32 cellular contexts compared by ENCODE assay signal in the genomic region with DNA sequence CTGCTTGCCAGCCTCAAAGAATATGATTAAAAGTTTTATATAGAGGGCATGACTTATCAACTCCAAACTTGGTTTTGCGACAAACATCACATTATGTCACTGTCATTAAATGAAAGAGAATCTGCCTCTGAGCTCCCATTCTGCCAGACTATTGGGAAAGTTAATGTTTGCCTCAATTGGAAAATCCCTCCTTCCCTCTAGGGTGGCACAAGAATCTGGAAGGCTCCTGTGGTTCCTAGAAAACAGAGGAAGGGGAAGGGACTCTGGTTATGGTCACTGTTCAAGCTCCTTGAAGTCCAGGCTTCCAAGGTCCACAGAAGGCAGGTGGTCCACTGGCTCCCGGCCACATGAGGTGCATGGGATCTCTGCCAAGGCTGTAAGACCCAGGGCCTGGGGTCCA.
"Had no signal": no experiment of that assay in that cellular context is flagged by ENCODE, and none has a peak within 500 bp of the region (broad histone marks: within the 10 kb centered on the region; RNA-seq: fewer than 3 reads in every experiment).

No MANE protein-coding gene starts in this region.

- H3K4me1 ChIP-seq: breast epithelium, colonic mucosa had no signal

- H3K4me1 Mint-ChIP-seq: activated naive CD8-positive, alpha-beta T cell treated with anti-CD3 and anti-CD28 coated beads, Interleukin-2, amount 10 ng/mL, durations not matched to agents 7 days and 5 days; brain; endodermal cell had no signal

- H3K9me3 ChIP-seq: ascending aorta, breast epithelium, colonic mucosa had no signal

- H3K27me3 Mint-ChIP-seq: activated CD4-positive, alpha-beta memory T cell treated with anti-CD3 and anti-CD28 coated beads for 36 hours; activated CD4-positive, alpha-beta T cell treated with anti-CD3 and anti-CD28 coated beads for 36 hours; activated CD4-positive, alpha-beta T cell treated with anti-CD3 and anti-CD28 coated beads, Interleukin-2, amount 10 ng/mL, durations not matched to agents 24 days and 14 days; T-helper 17 cell had no signal

- DNase-seq: activated CD4-positive, alpha-beta memory T cell treated with anti-CD3 and anti-CD28 coated beads for 36 hours; activated CD4-positive, alpha-beta T cell treated with anti-CD3 and anti-CD28 coated beads for 36 hours; activated CD4-positive, alpha-beta T cell treated with anti-CD3 and anti-CD28 coated beads, Interleukin-2, amount 10 ng/mL, durations not matched to agents 24 days and 14 days; activated CD4-positive, CD25-positive, alpha-beta regulatory T cell; activated CD4-positive, CD25-positive, alpha-beta regulatory T cell treated with anti-CD3 and anti-CD28 coated beads, Interleukin-2, amount 50 U/mL, for 72 hours; activated CD8-positive, alpha-beta memory T cell treated with anti-CD3 and anti-CD28 coated beads, Interleukin-2, amount 10 ng/mL, durations not matched to agents 7 days and 5 days; activated CD8-positive, alpha-beta memory T cell treated with anti-CD3 and anti-CD28 coated beads, Interleukin-2, amount 50 U/mL, for 4 hours; activated CD8-positive, alpha-beta T cell treated with anti-CD3 and anti-CD28 coated beads, Interleukin-2, amount 10 ng/mL, durations not matched to agents 7 days and 5 days; activated effector memory CD4-positive, alpha-beta T cell treated with anti-CD3 and anti-CD28 coated beads, Interleukin-2, amount 50 U/mL, for 16 hours; activated naive CD4-positive, alpha-beta T cell treated with anti-CD3 and anti-CD28 coated beads for 36 hours; activated naive CD8-positive, alpha-beta T cell treated with anti-CD3 and anti-CD28 coated beads, Interleukin-2, amount 10 ng/mL, durations not matched to agents 7 days and 5 days; activated T-cell treated with anti-CD3 and anti-CD28 coated beads, Interleukin-2, amount 50 U/mL, for 1 hour; activated T-cell treated with anti-CD3 and anti-CD28 coated beads, Interleukin-2, amount 50 U/mL, for 48 hours; central memory CD4-positive, alpha-beta T cell; cerebellar nuclear complex; colonic mucosa; effector CD8-positive, alpha-beta T cell; endodermal cell; foreskin fibroblast; head of caudate nucleus; T-helper 1 cell; T-helper 17 cell; T1000 had no signal

- H3K36me3 Mint-ChIP-seq: activated CD4-positive, alpha-beta memory T cell treated with anti-CD3 and anti-CD28 coated beads for 36 hours; activated CD8-positive, alpha-beta memory T cell treated with anti-CD3 and anti-CD28 coated beads, Interleukin-2, amount 10 ng/mL, durations not matched to agents 7 days and 5 days; activated naive CD4-positive, alpha-beta T cell treated with anti-CD3 and anti-CD28 coated beads, Interleukin-2, amount 50 U/mL, for 72 hours; activated naive CD8-positive, alpha-beta T cell treated with anti-CD3 and anti-CD28 coated beads, Interleukin-2, amount 10 ng/mL, durations not matched to agents 7 days and 5 days; brain had no signal

- ATAC-seq: activated CD4-positive, alpha-beta T cell treated with anti-CD3 and anti-CD28 coated beads for 36 hours; activated CD8-positive, alpha-beta memory T cell treated with anti-CD3 and anti-CD28 coated beads, Interleukin-2, amount 10 ng/mL, durations not matched to agents 7 days and 5 days; activated CD8-positive, alpha-beta T cell treated with anti-CD3 and anti-CD28 coated beads, Interleukin-2, amount 10 ng/mL, durations not matched to agents 7 days and 5 days; activated naive CD4-positive, alpha-beta T cell treated with anti-CD3 and anti-CD28 coated beads, Interleukin-2, amount 50 U/mL, for 72 hours; esophagus mucosa; T-helper 17 cell had no signal

- H3K4me3 ChIP-seq: ascending aorta, breast epithelium, cardiac muscle cell, colonic mucosa had no signal

- H3K27ac ChIP-seq: ascending aorta, cardiac muscle cell, colonic mucosa had no signal

- H3K9me3 Mint-ChIP-seq: activated CD4-positive, alpha-beta memory T cell treated with anti-CD3 and anti-CD28 coated beads for 36 hours; activated CD4-positive, alpha-beta T cell treated with anti-CD3 and anti-CD28 coated beads, Interleukin-2, amount 10 ng/mL, durations not matched to agents 24 days and 14 days; activated naive CD4-positive, alpha-beta T cell treated with anti-CD3 and anti-CD28 coated beads for 36 hours; activated naive CD4-positive, alpha-beta T cell treated with anti-CD3 and anti-CD28 coated beads, Interleukin-2, amount 50 U/mL, for 72 hours; activated naive CD8-positive, alpha-beta T cell treated with anti-CD3 and anti-CD28 coated beads, Interleukin-2, amount 10 ng/mL, durations not matched to agents 7 days and 5 days; activated T-helper 1 cell treated with anti-CD3 and anti-CD28 coated beads, Interleukin-12 subunit alpha, Interleukin-12 subunit beta, Interleukin-2, Interleukin-4 antibody, amounts not matched to agents 30 ng/mL and 10 ng/mL and 1 ng/mL, durations not matched to agents 14 hours and 24 hours and 36 hours; activated T-helper 2 cell treated with anti-CD3 and anti-CD28 coated beads, Interferon-gamma antibody, Interleukin-2, Interleukin-4, amounts not matched to agents 10 μg/mL and 5 μg/mL and 100 μg/mL, durations not matched to agents 14 hours and 24 hours and 36 hours; brain; endodermal cell; T-helper 2 cell treated with Interferon-gamma antibody and Interleukin-4, amounts not matched to agents 5 μg/mL and 100 μg/mL, for 36 hours had no signal

- H3K36me3 ChIP-seq: ascending aorta, breast epithelium, cardiac muscle cell, colonic mucosa had no signal

- H3K27me3 ChIP-seq: ascending aorta, breast epithelium, cardiac muscle cell, colonic mucosa had no signal

- H3K27ac Mint-ChIP-seq: activated CD4-positive, alpha-beta memory T cell treated with anti-CD3 and anti-CD28 coated beads for 36 hours; activated CD4-positive, alpha-beta T cell treated with anti-CD3 and anti-CD28 coated beads for 36 hours; activated CD4-positive, alpha-beta T cell treated with anti-CD3 and anti-CD28 coated beads, Interleukin-2, amount 10 ng/mL, durations not matched to agents 24 days and 14 days; activated CD8-positive, alpha-beta memory T cell treated with anti-CD3 and anti-CD28 coated beads, Interleukin-2, amount 10 ng/mL, durations not matched to agents 7 days and 5 days; activated CD8-positive, alpha-beta T cell treated with anti-CD3 and anti-CD28 coated beads, Interleukin-2, amount 10 ng/mL, durations not matched to agents 7 days and 5 days; activated naive CD4-positive, alpha-beta T cell treated with anti-CD3 and anti-CD28 coated beads for 36 hours; activated naive CD4-positive, alpha-beta T cell treated with anti-CD3 and anti-CD28 coated beads, Interleukin-2, amount 50 U/mL, for 72 hours; activated naive CD8-positive, alpha-beta T cell treated with anti-CD3 and anti-CD28 coated beads, Interleukin-2, amount 10 ng/mL, durations not matched to agents 7 days and 5 days; activated T-helper 1 cell treated with anti-CD3 and anti-CD28 coated beads, Interleukin-12 subunit alpha, Interleukin-12 subunit beta, Interleukin-2, Interleukin-4 antibody, amounts not matched to agents 30 ng/mL and 10 ng/mL and 1 ng/mL, durations not matched to agents 14 hours and 24 hours and 36 hours; activated T-helper 2 cell treated with anti-CD3 and anti-CD28 coated beads, Interferon-gamma antibody, Interleukin-2, Interleukin-4, amounts not matched to agents 10 μg/mL and 5 μg/mL and 100 μg/mL, durations not matched to agents 14 hours and 24 hours and 36 hours; endodermal cell; T-helper 17 cell; T-helper 2 cell treated with Interferon-gamma antibody and Interleukin-4, amounts not matched to agents 5 μg/mL and 100 μg/mL, for 36 hours had no signal

- H3K4me3 Mint-ChIP-seq: activated CD4-positive, alpha-beta memory T cell treated with anti-CD3 and anti-CD28 coated beads for 36 hours; activated CD4-positive, alpha-beta T cell treated with anti-CD3 and anti-CD28 coated beads for 36 hours; activated CD4-positive, alpha-beta T cell treated with anti-CD3 and anti-CD28 coated beads, Interleukin-2, amount 10 ng/mL, durations not matched to agents 24 days and 14 days; activated CD8-positive, alpha-beta memory T cell treated with anti-CD3 and anti-CD28 coated beads, Interleukin-2, amount 10 ng/mL, durations not matched to agents 7 days and 5 days; activated CD8-positive, alpha-beta T cell treated with anti-CD3 and anti-CD28 coated beads, Interleukin-2, amount 10 ng/mL, durations not matched to agents 7 days and 5 days; activated naive CD4-positive, alpha-beta T cell treated with anti-CD3 and anti-CD28 coated beads for 36 hours; activated naive CD8-positive, alpha-beta T cell treated with anti-CD3 and anti-CD28 coated beads, Interleukin-2, amount 10 ng/mL, durations not matched to agents 7 days and 5 days; activated T-helper 1 cell treated with anti-CD3 and anti-CD28 coated beads, Interleukin-12 subunit alpha, Interleukin-12 subunit beta, Interleukin-2, Interleukin-4 antibody, amounts not matched to agents 30 ng/mL and 10 ng/mL and 1 ng/mL, durations not matched to agents 14 hours and 24 hours and 36 hours; brain; endodermal cell; T-helper 17 cell; T-helper 2 cell treated with Interferon-gamma antibody and Interleukin-4, amounts not matched to agents 5 μg/mL and 100 μg/mL, for 36 hours had no signal
